In genomic region chr14:68841030-68841809, GRCh38 we compare ENCODE assay signal across 13 cellular contexts. TPM values are rescaled to one million over a fixed set of nuclear protein-coding genes. Genes with fewer than 3 reads are reported as not detected.
A peak's percentile ranks its signal among the peaks of the same experiment; 100 is the strongest.
DNase-seq lines count a peak whose midpoint lies in the region; ATAC-seq, FAIRE-seq and TF ChIP-seq lines count a peak whose summit lies in the region.
"Had no signal": no experiment of that assay in that cellular context is flagged by ENCODE, and none has a peak within 500 bp of the region (broad histone marks: within the 10 kb centered on the region; RNA-seq: fewer than 3 reads in every experiment).

No MANE protein-coding gene starts in this region.

- H3K18ac ChIP-seq in mesenchymal stem cell (ENCODE audit: low read depth in 1 of 2, low read length in 2 of 2): no peak overlapping the region

- no peak overlapping the region for H3K4ac ChIP-seq in mesenchymal stem cell (ENCODE audit: low read depth in 1 of 2, low read length in 2 of 2)

- no peak overlapping the region for H4K91ac ChIP-seq in mesenchymal stem cell (ENCODE audit: low read length)

- no peak for FAIRE-seq in astrocyte (lab: Jason Lieb, UNC)

- H3K79me2 ChIP-seq in astrocyte (ENCODE audit: insufficient read depth, low read length): no peaks in the 10 kb centered on the region

- H3K27ac ChIP-seq in astrocyte (ENCODE audit: low read depth, low read length) (peak overlapping the region; percentile 24), mesenchymal stem cell (ENCODE audit: low read length, poor library complexity, severe bottlenecking) (no peak overlapping the region), subcutaneous abdominal adipose tissue (ENCODE audit: low read depth, low read length) (peak overlapping the region; percentile 38)
- H3K27ac ChIP-seq: cardiac muscle cell, upper lobe of right lung had no signal

- H4K20me1 ChIP-seq in astrocyte (ENCODE audit: insufficient read depth, low read length): peaks cover 8% of the 10 kb centered on the region

- H3K4me3 Mint-ChIP-seq in activated T-cell treated with anti-CD3 and anti-CD28 coated beads, Interleukin-2, amount 50 U/mL, for 4 hours: no peak overlapping the region
- H3K4me3 Mint-ChIP-seq in astrocyte (ENCODE audit: unreplicated experiment): no peak overlapping the region

- no peak overlapping the region for H3K4me3 ChIP-seq in astrocyte (ENCODE audit: insufficient read depth, low read depth, low read length)
- H3K4me3 ChIP-seq in mesenchymal stem cell (ENCODE audit: insufficient read depth in 1 of 2, low read depth in 1 of 2, low read length in 2 of 2): no peak overlapping the region
- H3K4me3 ChIP-seq in subcutaneous abdominal adipose tissue (ENCODE audit: low read depth in 1 of 5, low read length in 5 of 5): no peak overlapping the region
- H3K4me3 ChIP-seq: cardiac muscle cell, smooth muscle cell, upper lobe of right lung had no signal

- no peak overlapping the region for H2AK5ac ChIP-seq in mesenchymal stem cell (ENCODE audit: low read length, severe bottlenecking)

- no peak for DNase-seq in activated T-cell treated with anti-CD3 and anti-CD28 coated beads, Interleukin-2, amount 50 U/mL, for 4 hours
- DNase-seq in activated T-cell treated with anti-CD3 and anti-CD28 coated beads, Interleukin-2, amount 50 U/mL, for 48 hours: no peak
- DNase-seq in astrocyte (ENCODE audit: low read depth) (peak; percentile 61), mesenchymal stem cell (no peak), GF-D8 (lab: John Stamatoyannopoulos, UW) (no peak), hippocampal formation (lab: John Stamatoyannopoulos, UW) (no peak)
- DNase-seq: NCI-H1417 treated with DMSO at 0.1 percent for 48 hours, NCI-H69, upper lobe of right lung had no signal

- peaks cover 35% of the 10 kb centered on the region for H3K4me1 Mint-ChIP-seq in activated T-cell treated with anti-CD3 and anti-CD28 coated beads, Interleukin-2, amount 50 U/mL, for 4 hours (ENCODE audit: low read depth)
- H3K4me1 Mint-ChIP-seq in astrocyte (ENCODE audit: low read depth, unreplicated experiment): peaks cover 5% of the 10 kb centered on the region

- H3K79me1 ChIP-seq in mesenchymal stem cell (replicated peaks; ENCODE audit: low read length, poor library complexity, severe bottlenecking): no peaks in the 10 kb centered on the region

- ATAC-seq in activated T-cell treated with anti-CD3 and anti-CD28 coated beads, Interleukin-2, amount 50 U/mL, for 4 hours: peak; percentile 16 to 20
- ATAC-seq in GM18909 (IDR thresholded peaks at IDR 0.05; ENCODE audit: poor library complexity, unreplicated experiment): no peak
- ATAC-seq: upper lobe of right lung had no signal

- no peak overlapping the region for H3K27ac Mint-ChIP-seq in astrocyte (ENCODE audit: unreplicated experiment)

- H3K4me2 ChIP-seq in astrocyte (ENCODE audit: low read length): peak overlapping the region; percentile 24
- no peak overlapping the region for H3K4me2 ChIP-seq in mesenchymal stem cell (ENCODE audit: low read length, poor library complexity, severe bottlenecking)
- H3K4me2 ChIP-seq: smooth muscle cell had no signal

- peaks cover 3% of the 10 kb centered on the region for H3K36me3 Mint-ChIP-seq in activated T-cell treated with anti-CD3 and anti-CD28 coated beads, Interleukin-2, amount 50 U/mL, for 4 hours (ENCODE audit: insufficient read depth)
- H3K36me3 Mint-ChIP-seq in astrocyte (ENCODE audit: low read depth, unreplicated experiment): peaks cover 37% of the 10 kb centered on the region

- no peak overlapping the region for H2BK12ac ChIP-seq in mesenchymal stem cell (ENCODE audit: low read length in 2 of 2)

- no peaks in the 10 kb centered on the region for H3K27me3 ChIP-seq in astrocyte (ENCODE audit: insufficient read depth, low read length)
- no peaks in the 10 kb centered on the region for H3K27me3 ChIP-seq in mesenchymal stem cell (ENCODE audit: control insufficient read depth in 1 of 2, insufficient read depth in 1 of 2, low read length in 2 of 2)
- no peaks in the 10 kb centered on the region for H3K27me3 ChIP-seq in subcutaneous abdominal adipose tissue (ENCODE audit: control insufficient read depth in 5 of 5, insufficient read depth in 4 of 5, low read length in 5 of 5)
- H3K27me3 ChIP-seq: cardiac muscle cell had no signal

- H3K27me3 Mint-ChIP-seq in activated T-cell treated with anti-CD3 and anti-CD28 coated beads, Interleukin-2, amount 50 U/mL, for 4 hours (ENCODE audit: low read depth): no peaks in the 10 kb centered on the region
- H3K27me3 Mint-ChIP-seq in astrocyte (ENCODE audit: low read depth, unreplicated experiment): no peaks in the 10 kb centered on the region

- H3K9me3 Mint-ChIP-seq in activated T-cell treated with anti-CD3 and anti-CD28 coated beads, Interleukin-2, amount 50 U/mL, for 4 hours: peaks cover 8% of the 10 kb centered on the region
- peaks cover 16% of the 10 kb centered on the region for H3K9me3 Mint-ChIP-seq in astrocyte (ENCODE audit: unreplicated experiment)

- H2BK15ac ChIP-seq in mesenchymal stem cell (ENCODE audit: low read depth, poor library complexity, severe bottlenecking): no peak overlapping the region

- TF ChIP-seq CTCF in astrocyte (IDR thresholded peaks at IDR 0.05; ENCODE audit: insufficient read depth, low read depth, low read length): no peak

- no peak overlapping the region for H2BK5ac ChIP-seq in mesenchymal stem cell (ENCODE audit: low read depth, low read length, poor library complexity, severe bottlenecking)

- no peak overlapping the region for H3K14ac ChIP-seq in mesenchymal stem cell (ENCODE audit: low read length in 2 of 2)

- no peak overlapping the region for H2BK120ac ChIP-seq in mesenchymal stem cell (ENCODE audit: low read depth, low read length)

- H2AFZ ChIP-seq in astrocyte (ENCODE audit: low read depth, low read length): no peak overlapping the region
- H2AFZ ChIP-seq in mesenchymal stem cell (ENCODE audit: low read depth, low read length): no peak overlapping the region

- H3K23ac ChIP-seq in mesenchymal stem cell (ENCODE audit: low read length in 2 of 2): no peak overlapping the region

- no peak overlapping the region for H4K8ac ChIP-seq in mesenchymal stem cell (ENCODE audit: low read length)

- H3K9ac ChIP-seq in astrocyte (ENCODE audit: low read length) (no peak overlapping the region), mesenchymal stem cell (ENCODE audit: low read length) (peak overlapping the region; percentile 50), subcutaneous abdominal adipose tissue (ENCODE audit: low read length in 5 of 5) (no peak overlapping the region)

- no peaks in the 10 kb centered on the region for H3K9me3 ChIP-seq in astrocyte (ENCODE audit: insufficient read depth, low read depth, low read length)
- peaks cover 14% of the 10 kb centered on the region for H3K9me3 ChIP-seq in mesenchymal stem cell (ENCODE audit: control insufficient read depth, low read length)
- peaks cover 0 to 6% (median 0%) of the 10 kb centered on the region in 5 donors for H3K9me3 ChIP-seq in subcutaneous abdominal adipose tissue (ENCODE audit: control insufficient read depth in 5 of 5, low read length in 5 of 5)
- H3K9me3 ChIP-seq: upper lobe of right lung had no signal

- 73% methylated on average over 4 of the region's 6 CpGs for WGBS in mesenchymal stem cell

- peaks cover 13% of the 10 kb centered on the region for H3K4me1 ChIP-seq in astrocyte (ENCODE audit: insufficient read depth, low read length)
- H3K4me1 ChIP-seq in mesenchymal stem cell (ENCODE audit: control insufficient read depth, insufficient read depth, low read depth, low read length): peaks cover 5% of the 10 kb centered on the region
- H3K4me1 ChIP-seq in subcutaneous abdominal adipose tissue (ENCODE audit: control insufficient read depth in 5 of 5, insufficient read depth in 5 of 5, low read length in 5 of 5): peaks cover 0 to 21% (median 10%) of the 10 kb centered on the region in 5 donors

- peaks cover 23% of the 10 kb centered on the region for H3K36me3 ChIP-seq in astrocyte (ENCODE audit: insufficient read depth, low read length)
- peaks cover 0 to 4% of the 10 kb centered on the region in 2 experiments for H3K36me3 ChIP-seq in mesenchymal stem cell (ENCODE audit: control insufficient read depth in 1 of 2, insufficient read depth in 2 of 2, low read depth in 1 of 2, low read length in 2 of 2)
- no peaks in the 10 kb centered on the region for H3K36me3 ChIP-seq in subcutaneous abdominal adipose tissue (ENCODE audit: control insufficient read depth in 5 of 5, insufficient read depth in 5 of 5, low read length in 5 of 5)
- H3K36me3 ChIP-seq: cardiac muscle cell, upper lobe of right lung had no signal

RNA-seq across cellular contexts. Expression of gene ZFP36L1, which starts 48.4 kb away (rescaled TPM):
- total RNA-seq in activated T-cell treated with anti-CD3 and anti-CD28 coated beads, Interleukin-2, amount 50 U/mL, for 4 hours: 100 to 1,000 TPM; 179 to 242 (median 210) TPM
- 210 and 219 TPM in 2 replicates for total RNA-seq in astrocyte
- 407 TPM for polyA plus RNA-seq in mesenchymal stem cell (2013, experiment 1 of 2)
- polyA plus RNA-seq in mesenchymal stem cell (2013, experiment 2 of 2): 408 TPM
